In genomic region chr4:152734015-152734698, GRCh38 we compare ENCODE assay signal across 21 cellular contexts. TPM values are rescaled to one million over a fixed set of nuclear protein-coding genes. Genes with fewer than 3 reads are reported as not detected.
DNase-seq lines count a peak whose midpoint lies in the region; ATAC-seq, FAIRE-seq and TF ChIP-seq lines count a peak whose summit lies in the region.
"Had no signal": no experiment of that assay in that cellular context is flagged by ENCODE, and none has a peak within 500 bp of the region (broad histone marks: within the 10 kb centered on the region; RNA-seq: fewer than 3 reads in every experiment).

No MANE protein-coding gene starts in this region.

- FAIRE-seq in GM12891 (lab: Jason Lieb, UNC) (peak; percentile 75), small intestine (lab: Jason Lieb, UNC) (no peak)

- H3K4me2 ChIP-seq in OCI-LY3 (ENCODE audit: low read length): peak overlapping the region; percentile 46

- no peak for TF ChIP-seq CTCF in OCI-LY3 (IDR thresholded peaks at IDR 0.05; ENCODE audit: low read depth, low read length)
- no peak for TF ChIP-seq CTCF in endodermal cell (conservative IDR thresholded peaks at IDR 0.05)
- TF ChIP-seq CTCF in neutrophil (IDR thresholded peaks at IDR 0.05): no peak
- no peak for TF ChIP-seq CTCF in adrenal gland (IDR thresholded peaks at IDR 0.05)

- H3K9me3 ChIP-seq in OCI-LY3 (ENCODE audit: insufficient read depth, low read length) (no peaks in the 10 kb centered on the region), endodermal cell (ENCODE audit: control insufficient read depth, low read length) (no peaks in the 10 kb centered on the region), neutrophil (no peaks in the 10 kb centered on the region), adrenal gland (replicated peaks in 1 of 3) (no peaks in the 10 kb centered on the region), small intestine (ENCODE audit: control insufficient read depth, low read depth) (no peaks in the 10 kb centered on the region)

- intact Hi-C loops in adrenal gland (cut with DNase I): loop anchor here in 1 of 2 donors (5.0 kb wide), 1 partner anchor 282 kb away; no protein-coding TSS in a partner anchor

- H3K9me3 Mint-ChIP-seq in endodermal cell: no peaks in the 10 kb centered on the region
- H3K9me3 Mint-ChIP-seq in activated naive CD4-positive, alpha-beta T cell treated with anti-CD3 and anti-CD28 coated beads, Interleukin-2, amount 10 ng/mL, durations not matched to agents 7 days and 5 days: no peaks in the 10 kb centered on the region
- H3K9me3 Mint-ChIP-seq: activated CD4-positive, alpha-beta T cell treated with anti-CD3 and anti-CD28 coated beads, Interleukin-2, amount 10 ng/mL, durations not matched to agents 24 days and 14 days; activated T-cell treated with anti-CD3 and anti-CD28 coated beads, Interleukin-2, amount 50 U/mL, for 24 hours; nephron progenitor cell had no signal

- ATAC-seq in GM19395 (IDR thresholded peaks at IDR 0.05; ENCODE audit: unreplicated experiment): no peak
- ATAC-seq: sciatic nerve had no signal

- H3K4me3 Mint-ChIP-seq in endodermal cell: no peak overlapping the region
- H3K4me3 Mint-ChIP-seq in activated naive CD4-positive, alpha-beta T cell treated with anti-CD3 and anti-CD28 coated beads, Interleukin-2, amount 10 ng/mL, durations not matched to agents 7 days and 5 days: no peak overlapping the region
- H3K4me3 Mint-ChIP-seq: activated CD4-positive, alpha-beta T cell treated with anti-CD3 and anti-CD28 coated beads, Interleukin-2, amount 10 ng/mL, durations not matched to agents 24 days and 14 days; activated T-cell treated with anti-CD3 and anti-CD28 coated beads, Interleukin-2, amount 50 U/mL, for 24 hours; nephron progenitor cell had no signal

- H3K4me3 ChIP-seq in OCI-LY3 (ENCODE audit: low read length) (no peak overlapping the region), endodermal cell (ENCODE audit: low read length) (no peak overlapping the region), neutrophil (ENCODE audit: low read depth in 1 of 2, low read length in 1 of 2) (no peak overlapping the region), adrenal gland (no peak overlapping the region), small intestine (ENCODE audit: low read depth in 1 of 2, low read length in 2 of 2) (no peak overlapping the region)
- H3K4me3 ChIP-seq: lung, SK-N-MC had no signal

- H3K27me3 ChIP-seq in OCI-LY3 (ENCODE audit: low read depth, low read length): peaks cover 10% of the 10 kb centered on the region; the same call in 1 of the 2 replicates
- H3K27me3 ChIP-seq in endodermal cell (ENCODE audit: control insufficient read depth, insufficient read depth, low read length, poor library complexity, severe bottlenecking): no peaks in the 10 kb centered on the region
- H3K27me3 ChIP-seq in neutrophil: no peaks in the 10 kb centered on the region
- H3K27me3 ChIP-seq in adrenal gland: no peaks in the 10 kb centered on the region
- H3K27me3 ChIP-seq in small intestine (ENCODE audit: control insufficient read depth in 2 of 2, insufficient read depth in 2 of 2, low read length in 2 of 2): no peaks in the 10 kb centered on the region

- no peaks in the 10 kb centered on the region for H3K27me3 Mint-ChIP-seq in endodermal cell (ENCODE audit: insufficient read depth)
- peaks cover 7% of the 10 kb centered on the region for H3K27me3 Mint-ChIP-seq in activated naive CD4-positive, alpha-beta T cell treated with anti-CD3 and anti-CD28 coated beads, Interleukin-2, amount 10 ng/mL, durations not matched to agents 7 days and 5 days

- H3K36me3 ChIP-seq in OCI-LY3 (replicated peaks; ENCODE audit: low read depth, low read length) (no peaks in the 10 kb centered on the region), endodermal cell (ENCODE audit: control insufficient read depth, insufficient read depth, low read length) (no peaks in the 10 kb centered on the region), neutrophil (no peaks in the 10 kb centered on the region), adrenal gland (replicated peaks in 1 of 2) (no peaks in the 10 kb centered on the region), small intestine (ENCODE audit: control insufficient read depth in 2 of 2, insufficient read depth in 2 of 2, low read length in 2 of 2) (no peaks in the 10 kb centered on the region)

- peaks cover 36% of the 10 kb centered on the region for H3K4me1 Mint-ChIP-seq in endodermal cell
- H3K4me1 Mint-ChIP-seq in activated naive CD4-positive, alpha-beta T cell treated with anti-CD3 and anti-CD28 coated beads, Interleukin-2, amount 10 ng/mL, durations not matched to agents 7 days and 5 days: no peaks in the 10 kb centered on the region

- H3K27ac ChIP-seq in OCI-LY3 (ENCODE audit: low read length) (no peak overlapping the region), endodermal cell (ENCODE audit: low read depth, low read length) (no peak overlapping the region), neutrophil (peak overlapping the region; percentile 41), adrenal gland (no peak overlapping the region), small intestine (ENCODE audit: low read depth in 1 of 2, low read length in 1 of 2) (no peak overlapping the region)
- H3K27ac ChIP-seq: C4-2B, SK-N-MC had no signal

- no peaks in the 10 kb centered on the region for H3K36me3 Mint-ChIP-seq in endodermal cell (ENCODE audit: low read depth)
- no peaks in the 10 kb centered on the region for H3K36me3 Mint-ChIP-seq in activated naive CD4-positive, alpha-beta T cell treated with anti-CD3 and anti-CD28 coated beads, Interleukin-2, amount 10 ng/mL, durations not matched to agents 7 days and 5 days

- CTCF ChIA-PET in activated naive CD4-positive, alpha-beta T cell treated with anti-CD3 and anti-CD28 coated beads, Interleukin-2, amount 10 ng/mL, durations not matched to agents 7 days and 5 days (lab: Charles Lee): interaction anchor here (0.7 to 2.8 kb wide), 11 partner anchors 50 to 326 kb away, joined by 3 to 23 read pairs (median 3); no protein-coding TSS in a partner anchor

- H3K4me1 ChIP-seq in OCI-LY3 (ENCODE audit: low read length): peaks cover 21% of the 10 kb centered on the region
- H3K4me1 ChIP-seq in endodermal cell (ENCODE audit: control insufficient read depth, insufficient read depth, low read length): peaks cover 9% of the 10 kb centered on the region
- peaks cover 47 to 48% of the 10 kb centered on the region in 2 experiments for H3K4me1 ChIP-seq in neutrophil (ENCODE audit: control insufficient read depth in 1 of 2, insufficient read depth in 1 of 2, low read depth in 1 of 2, low read length in 1 of 2)
- H3K4me1 ChIP-seq in adrenal gland (replicated peaks in 1 of 2): no peaks in the 10 kb centered on the region
- no peaks in the 10 kb centered on the region for H3K4me1 ChIP-seq in small intestine (ENCODE audit: control insufficient read depth in 2 of 2, insufficient read depth in 1 of 2, low read depth in 1 of 2, low read length in 1 of 2)

- no peaks in the 10 kb centered on the region for H4K20me1 ChIP-seq in OCI-LY3 (ENCODE audit: insufficient read depth, low read length)

- H3K9ac ChIP-seq in OCI-LY3 (ENCODE audit: low read length) (no peak overlapping the region), endodermal cell (ENCODE audit: extremely low read depth, low read length, poor library complexity, severe bottlenecking) (no peak overlapping the region)

- WGBS in endodermal cell (ENCODE audit: insufficient coverage in 1 of 2, insufficient read length in 1 of 2), 2 experiments: 84 to 89% methylated on average over 3 to 5 of the region's 5 CpGs
- 69 to 84% (median 74%) methylated on average over 4 to 5 of the region's 5 CpGs for WGBS in adrenal gland, 4 donors
- WGBS in small intestine, 3 donors: 77 to 93% (median 78%) methylated on average over 5 of the region's 5 CpGs

- DNase-seq in GM12891 (ENCODE audit: insufficient read length, low spot score) (no peak), endodermal cell (peak; percentile 58), adrenal gland (no peak), small intestine (no peak)
- no peak for DNase-seq in activated naive CD4-positive, alpha-beta T cell treated with anti-CD3 and anti-CD28 coated beads, Interleukin-2, amount 10 ng/mL, durations not matched to agents 7 days and 5 days
- DNase-seq: activated CD4-positive, alpha-beta T cell treated with anti-CD3 and anti-CD28 coated beads, Interleukin-2, amount 10 ng/mL, durations not matched to agents 24 days and 14 days; activated T-cell treated with anti-CD3 and anti-CD28 coated beads, Interleukin-2, amount 50 U/mL, for 24 hours; EL; HCEC 1CT; NCI-H1436; NCI-H345; NCI-H748 treated with DMSO at 0.1 percent for 48 hours; nephron progenitor cell; stimulated activated naive CD4-positive, alpha-beta T cell treated with Interleukin-2 at 50 U/mL for 16 hours had no signal

- H2AFZ ChIP-seq in OCI-LY3 (ENCODE audit: low read depth, low read length): no peak overlapping the region

- TF ChIP-seq POLR2A in GM12891 (IDR thresholded peaks at IDR 0.05; ENCODE audit: low read depth, low read length): no peak
- TF ChIP-seq POLR2A in adrenal gland (IDR thresholded peaks at IDR 0.05): no peak

- no peak overlapping the region for H3K27ac Mint-ChIP-seq in endodermal cell
- H3K27ac Mint-ChIP-seq in activated naive CD4-positive, alpha-beta T cell treated with anti-CD3 and anti-CD28 coated beads, Interleukin-2, amount 10 ng/mL, durations not matched to agents 7 days and 5 days: no peak overlapping the region
- H3K27ac Mint-ChIP-seq: activated CD4-positive, alpha-beta T cell treated with anti-CD3 and anti-CD28 coated beads, Interleukin-2, amount 10 ng/mL, durations not matched to agents 24 days and 14 days; activated T-cell treated with anti-CD3 and anti-CD28 coated beads, Interleukin-2, amount 50 U/mL, for 24 hours; nephron progenitor cell had no signal

- H3K79me2 ChIP-seq in OCI-LY3 (ENCODE audit: low read length): no peaks in the 10 kb centered on the region

RNA-seq across cellular contexts. Expression of gene TIGD4, which starts 45.4 kb away (rescaled TPM):
- polyA plus RNA-seq in GM12891 (2012; ENCODE audit: low read depth, missing spikeins): 0.22 TPM
- total RNA-seq in endodermal cell (1 to 10 TPM; 2.1 to 2.9 TPM), adrenal gland (1 to 10 TPM in 1 of 8 donors, under 1 TPM in 6, not detected in 1; 0.28 to 2.0 (median 0.34) TPM)
- polyA plus RNA-seq in endodermal cell (2013, experiment 1 of 2): 3.0 TPM
- 2.3 TPM for polyA plus RNA-seq in endodermal cell (2013, experiment 2 of 2)
- polyA plus RNA-seq in adrenal gland (under 1 TPM; 0.08 to 0.60 (median 0.10) TPM), small intestine (under 1 TPM in 2 of 3 donors, not detected in 1; 0.37 to 0.45 TPM)

RNA-seq across cellular contexts. Expression of gene ARFIP1, which starts 45.6 kb away (rescaled TPM):
- polyA plus RNA-seq in GM12891 (2012; ENCODE audit: low read depth, missing spikeins): 8.5 TPM
- total RNA-seq in endodermal cell: 10 to 100 TPM; 34.3 to 39.4 TPM
- polyA plus RNA-seq in endodermal cell (2013, experiment 1 of 2): 33.2 TPM
- polyA plus RNA-seq in endodermal cell (2013, experiment 2 of 2): 28.5 TPM
- total RNA-seq in adrenal gland: 10 to 100 TPM; 19.1 to 33.5 (median 28.3) TPM
- polyA plus RNA-seq in adrenal gland: 10 to 100 TPM; 15.2 to 43.3 (median 23.8) TPM
- polyA plus RNA-seq in small intestine: 10 to 100 TPM; 24.6 to 37.8 (median 25.7) TPM

RNA-seq across cellular contexts. Expression of gene TMEM154, which starts 54.4 kb away (rescaled TPM):
- polyA plus RNA-seq in GM12891 (2012; ENCODE audit: low read depth, missing spikeins): 9.3 TPM
- total RNA-seq in endodermal cell: 1 to 10 TPM in 1 of 2 donors, under 1 TPM in 1; 0.81 to 1.6 TPM
- 0.75 TPM for polyA plus RNA-seq in endodermal cell (2013, experiment 1 of 2)
- 2.0 TPM for polyA plus RNA-seq in endodermal cell (2013, experiment 2 of 2)
- 1 to 10 TPM in 1 of 8 donors, under 1 TPM in 6, not detected in 1; 0.11 to 3.6 (median 0.83) TPM for total RNA-seq in adrenal gland
- polyA plus RNA-seq in adrenal gland: under 1 TPM; 0.10 to 0.22 (median 0.16) TPM
- polyA plus RNA-seq in small intestine: 1 to 10 TPM in 1 of 3 donors, under 1 TPM in 2; under 0.01 to 3.8 (median 0.95) TPM
